Comparison of ENCODE assay signal across 1 cellular context in the genomic region with DNA sequence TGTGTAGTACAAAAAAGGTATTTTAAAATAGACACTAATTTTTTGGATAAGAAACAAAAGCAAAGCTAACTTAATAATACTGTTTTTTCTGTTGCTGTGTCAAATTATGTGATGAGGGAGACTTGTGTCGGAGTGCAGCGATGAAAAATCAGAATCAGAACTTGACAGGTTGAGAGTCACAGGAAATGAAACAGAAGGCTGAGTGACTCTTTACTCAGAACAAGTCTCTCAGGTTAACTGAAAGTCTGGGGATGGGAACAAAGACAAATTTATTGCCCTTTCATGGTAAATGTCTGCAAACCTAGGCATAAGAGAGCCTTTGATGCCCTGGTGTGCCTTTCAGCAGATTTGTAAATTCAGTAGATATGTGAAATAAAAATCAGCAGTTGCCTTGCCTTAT.
TF ChIP-seq lines count a peak whose summit lies in the region.

No MANE protein-coding gene starts in this region.

TF ChIP-seq in WTC11, 78 proteins besides CTCF, POLR2A, EP300 and RAD21 (continued from another document):
- TF ChIP-seq, protein P1, sequence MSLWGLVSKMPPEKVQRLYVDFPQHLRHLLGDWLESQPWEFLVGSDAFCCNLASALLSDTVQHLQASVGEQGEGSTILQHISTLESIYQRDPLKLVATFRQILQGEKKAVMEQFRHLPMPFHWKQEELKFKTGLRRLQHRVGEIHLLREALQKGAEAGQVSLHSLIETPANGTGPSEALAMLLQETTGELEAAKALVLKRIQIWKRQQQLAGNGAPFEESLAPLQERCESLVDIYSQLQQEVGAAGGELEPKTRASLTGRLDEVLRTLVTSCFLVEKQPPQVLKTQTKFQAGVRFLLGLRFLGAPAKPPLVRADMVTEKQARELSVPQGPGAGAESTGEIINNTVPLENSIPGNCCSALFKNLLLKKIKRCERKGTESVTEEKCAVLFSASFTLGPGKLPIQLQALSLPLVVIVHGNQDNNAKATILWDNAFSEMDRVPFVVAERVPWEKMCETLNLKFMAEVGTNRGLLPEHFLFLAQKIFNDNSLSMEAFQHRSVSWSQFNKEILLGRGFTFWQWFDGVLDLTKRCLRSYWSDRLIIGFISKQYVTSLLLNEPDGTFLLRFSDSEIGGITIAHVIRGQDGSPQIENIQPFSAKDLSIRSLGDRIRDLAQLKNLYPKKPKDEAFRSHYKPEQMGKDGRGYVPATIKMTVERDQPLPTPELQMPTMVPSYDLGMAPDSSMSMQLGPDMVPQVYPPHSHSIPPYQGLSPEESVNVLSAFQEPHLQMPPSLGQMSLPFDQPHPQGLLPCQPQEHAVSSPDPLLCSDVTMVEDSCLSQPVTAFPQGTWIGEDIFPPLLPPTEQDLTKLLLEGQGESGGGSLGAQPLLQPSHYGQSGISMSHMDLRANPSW (CRISPR knock-in tag; conservative IDR thresholded peaks at IDR 0.05; ENCODE audit: low read depth): no peak
- TF ChIP-seq, protein P2, sequence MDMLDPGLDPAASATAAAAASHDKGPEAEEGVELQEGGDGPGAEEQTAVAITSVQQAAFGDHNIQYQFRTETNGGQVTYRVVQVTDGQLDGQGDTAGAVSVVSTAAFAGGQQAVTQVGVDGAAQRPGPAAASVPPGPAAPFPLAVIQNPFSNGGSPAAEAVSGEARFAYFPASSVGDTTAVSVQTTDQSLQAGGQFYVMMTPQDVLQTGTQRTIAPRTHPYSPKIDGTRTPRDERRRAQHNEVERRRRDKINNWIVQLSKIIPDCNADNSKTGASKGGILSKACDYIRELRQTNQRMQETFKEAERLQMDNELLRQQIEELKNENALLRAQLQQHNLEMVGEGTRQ (CRISPR knock-in tag; IDR thresholded peaks at IDR 0.05): no peak
- TF ChIP-seq CBFB (CRISPR knock-in tag; IDR thresholded peaks at IDR 0.05; ENCODE audit: low read depth) (no peak), RORB (CRISPR knock-in tag; IDR thresholded peaks at IDR 0.05) (no peak), TCF7 (CRISPR knock-in tag; IDR thresholded peaks at IDR 0.05; ENCODE audit: low read depth) (no peak), ELF4 (CRISPR knock-in tag; IDR thresholded peaks at IDR 0.05; ENCODE audit: low read depth) (no peak), ZNF219 (CRISPR knock-in tag; IDR thresholded peaks at IDR 0.05; ENCODE audit: borderline replicate concordance) (no peak)
- TF ChIP-seq, protein P3, sequence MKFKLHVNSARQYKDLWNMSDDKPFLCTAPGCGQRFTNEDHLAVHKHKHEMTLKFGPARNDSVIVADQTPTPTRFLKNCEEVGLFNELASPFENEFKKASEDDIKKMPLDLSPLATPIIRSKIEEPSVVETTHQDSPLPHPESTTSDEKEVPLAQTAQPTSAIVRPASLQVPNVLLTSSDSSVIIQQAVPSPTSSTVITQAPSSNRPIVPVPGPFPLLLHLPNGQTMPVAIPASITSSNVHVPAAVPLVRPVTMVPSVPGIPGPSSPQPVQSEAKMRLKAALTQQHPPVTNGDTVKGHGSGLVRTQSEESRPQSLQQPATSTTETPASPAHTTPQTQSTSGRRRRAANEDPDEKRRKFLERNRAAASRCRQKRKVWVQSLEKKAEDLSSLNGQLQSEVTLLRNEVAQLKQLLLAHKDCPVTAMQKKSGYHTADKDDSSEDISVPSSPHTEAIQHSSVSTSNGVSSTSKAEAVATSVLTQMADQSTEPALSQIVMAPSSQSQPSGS (CRISPR knock-in tag; IDR thresholded peaks at IDR 0.05; ENCODE audit: borderline replicate concordance, low read depth): no peak
- TF ChIP-seq, protein P4, sequence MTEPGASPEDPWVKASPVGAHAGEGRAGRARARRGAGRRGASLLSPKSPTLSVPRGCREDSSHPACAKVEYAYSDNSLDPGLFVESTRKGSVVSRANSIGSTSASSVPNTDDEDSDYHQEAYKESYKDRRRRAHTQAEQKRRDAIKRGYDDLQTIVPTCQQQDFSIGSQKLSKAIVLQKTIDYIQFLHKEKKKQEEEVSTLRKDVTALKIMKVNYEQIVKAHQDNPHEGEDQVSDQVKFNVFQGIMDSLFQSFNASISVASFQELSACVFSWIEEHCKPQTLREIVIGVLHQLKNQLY (CRISPR knock-in tag; IDR thresholded peaks at IDR 0.05): no peak
TF ChIP-seq in WTC11: peak in this region for 0.
